ENCODE assay signal across 21 cellular contexts in the genomic region with DNA sequence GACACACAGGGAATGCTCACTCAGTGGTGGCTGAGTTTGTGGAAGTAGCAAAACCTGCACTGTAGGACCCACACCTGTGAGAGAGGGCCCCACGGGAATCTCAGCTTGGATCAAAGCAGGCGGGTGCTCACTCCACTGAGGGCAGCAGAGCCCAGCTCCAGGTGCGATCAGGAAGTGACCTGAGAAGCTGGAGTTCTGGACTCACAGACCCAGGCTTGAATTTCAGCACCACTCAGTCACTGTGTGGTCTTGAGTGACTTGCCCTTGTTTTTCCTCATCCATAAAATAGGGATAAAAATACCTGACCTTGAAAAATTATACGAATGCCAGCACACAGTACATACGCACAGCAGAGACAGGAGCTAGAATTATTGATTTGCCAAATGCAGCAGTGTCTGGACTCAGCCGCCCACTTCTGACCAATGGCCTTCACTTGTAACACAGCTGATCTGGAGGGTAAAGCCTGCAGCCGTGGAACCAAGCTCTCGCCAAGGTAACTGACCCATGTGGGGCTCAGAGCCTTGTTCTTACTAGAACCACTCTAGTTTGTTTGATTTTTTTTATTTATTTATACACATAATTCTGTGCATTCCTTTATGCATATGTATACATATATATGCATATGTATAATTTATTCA. TPM values are rescaled to one million over a fixed set of nuclear protein-coding genes. Genes with fewer than 3 reads are reported as not detected.
A peak's percentile ranks its signal among the peaks of the same experiment; 100 is the strongest.
DNase-seq lines count a peak whose midpoint lies in the region; ATAC-seq, FAIRE-seq and TF ChIP-seq lines count a peak whose summit lies in the region.
"Had no signal": no experiment of that assay in that cellular context is flagged by ENCODE, and none has a peak within 500 bp of the region (broad histone marks: within the 10 kb centered on the region; RNA-seq: fewer than 3 reads in every experiment).

No MANE protein-coding gene starts in this region.

- H3K9me3 ChIP-seq in right lobe of liver, result no peaks in the 10 kb centered on the region
- H3K9me3 ChIP-seq: BE2C had no signal

- TF ChIP-seq POLR2A in right lobe of liver (IDR thresholded peaks at IDR 0.05), result no peak

- no peak for DNase-seq in left ventricle myocardium superior
- DNase-seq in left cardiac atrium, result no peak
- DNase-seq in right lobe of liver, result peak; percentile 38 to 63 (median 55)
- peak; percentile 25 for DNase-seq in posterior vena cava (ENCODE audit: low spot score)
- DNase-seq in urothelium cell line (ENCODE audit: low spot score), result no peak
- DNase-seq in stimulated activated naive B cell treated with anti-CD40 and anti-IgM and Interleukin-4, amounts not matched to agents 10 μg/mL and 1 μg/mL and 100 μg/mL, for 72 hours, result no peak
- DNase-seq in stimulated activated CD4-positive, alpha-beta T cell treated with anti-CD3 and anti-CD28 coated beads, Interleukin-4, amount 100 ng/mL, for 4 hours, result no peak
- DNase-seq: BE2C; C1 segment of cervical spinal cord; CD4-positive, CD25-positive, alpha-beta regulatory T cell; CD8-positive, alpha-beta memory T cell; COR-L47; DMS 273 treated with DMSO at 0.1 percent for 48 hours; DMS53; DND-41; EL; H9 had no signal

- no peaks in the 10 kb centered on the region for H3K27me3 ChIP-seq in right lobe of liver
- H3K27me3 ChIP-seq: BE2C had no signal

- no peaks in the 10 kb centered on the region for H3K36me3 ChIP-seq in right lobe of liver
- H3K36me3 ChIP-seq: BE2C had no signal

- no peaks in the 10 kb centered on the region for H3K4me1 ChIP-seq in right lobe of liver
- H3K4me1 ChIP-seq: BE2C had no signal

- no peak for TF ChIP-seq CTCF in right lobe of liver (IDR thresholded peaks at IDR 0.05)

- no peak overlapping the region for H3K27ac ChIP-seq in right lobe of liver

- H3K36me3 Mint-ChIP-seq in stimulated activated naive B cell treated with anti-CD40 and anti-IgM and Interleukin-4, amounts not matched to agents 10 μg/mL and 1 μg/mL and 100 μg/mL, for 72 hours, result peaks cover 4 to 10% of the 10 kb centered on the region in 2 donors
- H3K36me3 Mint-ChIP-seq: CD4-positive, CD25-positive, alpha-beta regulatory T cell had no signal

- ATAC-seq in left ventricle myocardium superior (peak; percentile 9), left cardiac atrium (no peak), right lobe of liver (peak; percentile 78 to 94 (median 84))
- no peak for ATAC-seq in stimulated activated naive B cell treated with anti-CD40 and anti-IgM and Interleukin-4, amounts not matched to agents 10 μg/mL and 1 μg/mL and 100 μg/mL, for 72 hours (replicated peaks)
- ATAC-seq: GM12878 had no signal

- H3K4me3 ChIP-seq in right lobe of liver, result no peak overlapping the region
- H3K4me3 ChIP-seq: GM12878 had no signal

- no peak overlapping the region for H3K27ac Mint-ChIP-seq in stimulated activated naive B cell treated with anti-CD40 and anti-IgM and Interleukin-4, amounts not matched to agents 10 μg/mL and 1 μg/mL and 100 μg/mL, for 72 hours
- H3K27ac Mint-ChIP-seq: CD4-positive, CD25-positive, alpha-beta regulatory T cell; CD8-positive, alpha-beta memory T cell; H9 had no signal

- H3K27me3 Mint-ChIP-seq in stimulated activated naive B cell treated with anti-CD40 and anti-IgM and Interleukin-4, amounts not matched to agents 10 μg/mL and 1 μg/mL and 100 μg/mL, for 72 hours, result no peaks in the 10 kb centered on the region
- H3K27me3 Mint-ChIP-seq: CD4-positive, CD25-positive, alpha-beta regulatory T cell had no signal

- FAIRE-seq in urothelium cell line (lab: Jason Lieb, UNC), result peak; percentile 30
- FAIRE-seq: GM12878, H1 had no signal

- WGBS in right lobe of liver (ENCODE audit: insufficient coverage, low coverage, low lambda C conversion rate, missing lambda C conversion rate), result 26% methylated on average over 5 of the region's 8 CpGs

- no peak overlapping the region for H3K4me3 Mint-ChIP-seq in stimulated activated naive B cell treated with anti-CD40 and anti-IgM and Interleukin-4, amounts not matched to agents 10 μg/mL and 1 μg/mL and 100 μg/mL, for 72 hours
- H3K4me3 Mint-ChIP-seq: CD4-positive, CD25-positive, alpha-beta regulatory T cell; CD8-positive, alpha-beta memory T cell; H9 had no signal

- no peaks in the 10 kb centered on the region for H3K9me3 Mint-ChIP-seq in stimulated activated naive B cell treated with anti-CD40 and anti-IgM and Interleukin-4, amounts not matched to agents 10 μg/mL and 1 μg/mL and 100 μg/mL, for 72 hours
- H3K9me3 Mint-ChIP-seq: CD4-positive, CD25-positive, alpha-beta regulatory T cell; CD8-positive, alpha-beta memory T cell; H9 had no signal

- intact Hi-C loops in left ventricle myocardium superior (cut with micrococcal nuclease) (no loop called here), left cardiac atrium (cut with DNase I) (no loop called here), right lobe of liver (cut with DNase I) (no loop called here), posterior vena cava (cut with DNase I) (no loop called here)

- peaks cover 0 to 6% of the 10 kb centered on the region in 2 donors for H3K4me1 Mint-ChIP-seq in stimulated activated naive B cell treated with anti-CD40 and anti-IgM and Interleukin-4, amounts not matched to agents 10 μg/mL and 1 μg/mL and 100 μg/mL, for 72 hours
- H3K4me1 Mint-ChIP-seq: CD4-positive, CD25-positive, alpha-beta regulatory T cell; CD8-positive, alpha-beta memory T cell; H9 had no signal

RNA-seq across cellular contexts. Expression of a gene that starts 54.0 kb away (rescaled TPM):
- 28.7 TPM for total RNA-seq in left ventricle myocardium superior
- 10 to 100 TPM; 18.9 to 23.3 TPM for total RNA-seq in left cardiac atrium
- total RNA-seq in right lobe of liver, result 1 to 10 TPM; 1.2 to 5.7 (median 2.9) TPM
- under 1 TPM; 0.19 to 0.93 TPM for total RNA-seq in posterior vena cava
- total RNA-seq: G401, H9, HT-29 had no signal

Comparison
In these comparisons a context has a peak if more than half of its experiments do, and no peak if none do; other contexts are left out.
1. ATAC-seq: peak in left ventricle myocardium superior (single experiment) and right lobe of liver (4 of 4); none in left cardiac atrium (0 of 2) and stimulated activated naive B cell treated with anti-CD40 and anti-IgM and Interleukin-4, amounts not matched to agents 10 μg/mL and 1 μg/mL and 100 μg/mL, for 72 hours (0 of 2).
2. DNase-seq: peak in right lobe of liver (3 of 3) and posterior vena cava (single experiment); none in left ventricle myocardium superior (single experiment), left cardiac atrium (single experiment), urothelium cell line (single experiment), stimulated activated naive B cell treated with anti-CD40 and anti-IgM and Interleukin-4, amounts not matched to agents 10 μg/mL and 1 μg/mL and 100 μg/mL, for 72 hours (single experiment) and stimulated activated CD4-positive, alpha-beta T cell treated with anti-CD3 and anti-CD28 coated beads, Interleukin-4, amount 100 ng/mL, for 4 hours (0 of 2).